ENCODE assay signal across 24 cellular contexts in the genomic region with DNA sequence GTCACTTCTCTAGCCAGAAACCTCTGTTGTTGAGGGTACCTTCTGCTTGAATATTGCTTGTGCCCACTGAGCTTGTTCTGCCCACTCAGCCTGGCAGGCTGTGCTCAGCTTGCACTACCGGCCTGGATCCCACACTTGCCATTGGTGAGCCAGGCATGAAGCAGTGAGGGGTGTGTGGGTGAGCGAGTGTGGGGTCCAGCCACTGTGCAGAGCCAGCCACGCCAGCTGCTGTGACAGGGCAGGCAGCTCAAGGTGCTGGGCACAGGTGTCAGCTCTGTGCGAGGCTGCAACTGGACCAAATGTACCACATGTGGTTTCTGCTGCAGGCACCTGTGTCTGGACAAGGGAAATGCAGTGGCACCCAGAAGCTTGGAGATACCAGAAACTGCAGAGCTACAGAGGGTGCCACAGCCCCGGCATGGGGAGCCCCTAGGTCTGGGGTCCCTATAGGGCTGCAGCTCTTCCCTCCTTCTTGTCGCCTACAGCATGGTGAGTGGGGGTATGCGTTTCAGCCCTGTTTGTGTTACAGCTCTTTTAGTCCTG.
"Had no signal": no experiment of that assay in that cellular context is flagged by ENCODE, and none has a peak within 500 bp of the region (broad histone marks: within the 10 kb centered on the region; RNA-seq: fewer than 3 reads in every experiment).

No MANE protein-coding gene starts in this region.

- H3K27ac Mint-ChIP-seq: memory B cell; natural killer cell treated with Interleukin-12 subunit alpha and Interleukin-12 subunit beta and Interleukin-15 and Interleukin-18, amount 100 ng/mL, for 72 hours had no signal

- H3K27me3 ChIP-seq: gastroesophageal sphincter, heart right ventricle, left lung, ovary, sigmoid colon, suprapubic skin, transverse colon had no signal

- H3K27ac ChIP-seq: coronary artery, epithelial cell of prostate, gastroesophageal sphincter, heart right ventricle, left lung, ovary, psoas muscle, sigmoid colon, suprapubic skin, transverse colon had no signal

- H3K9me3 ChIP-seq: gastroesophageal sphincter, heart right ventricle, left lung, ovary, psoas muscle, sigmoid colon, suprapubic skin, transverse colon had no signal

- H3K9me3 Mint-ChIP-seq: memory B cell; natural killer cell treated with Interleukin-12 subunit alpha and Interleukin-12 subunit beta and Interleukin-15 and Interleukin-18, amount 100 ng/mL, for 72 hours had no signal

- H3K4me3 Mint-ChIP-seq: memory B cell; natural killer cell treated with Interleukin-12 subunit alpha and Interleukin-12 subunit beta and Interleukin-15 and Interleukin-18, amount 100 ng/mL, for 72 hours; neural crest cell had no signal

- H3K36me3 Mint-ChIP-seq: memory B cell; natural killer cell treated with Interleukin-12 subunit alpha and Interleukin-12 subunit beta and Interleukin-15 and Interleukin-18, amount 100 ng/mL, for 72 hours had no signal

- H3K36me3 ChIP-seq: gastroesophageal sphincter, heart right ventricle, left lung, ovary, sigmoid colon, suprapubic skin, transverse colon had no signal

- DNase-seq: caudate nucleus; dermis blood vessel endothelial cell; foreskin fibroblast; glutamatergic neuron; heart right ventricle; hippocampal formation; left cardiac atrium; nucleus accumbens; ovary; psoas muscle; right cardiac atrium; sigmoid colon; stimulated activated CD4-positive, alpha-beta T cell treated with anti-CD3 and anti-CD28 coated beads, Interleukin-2, amount 100 ng/mL, for 48 hours; stimulated activated naive CD4-positive, alpha-beta T cell treated with Interleukin-2 at 50 U/mL for 16 hours; transverse colon had no signal

- ATAC-seq: esophagus mucosa, gastroesophageal sphincter, heart right ventricle, left cardiac atrium, psoas muscle, right cardiac atrium had no signal

- H3K4me1 Mint-ChIP-seq: neural crest cell had no signal

- H3K4me3 ChIP-seq: coronary artery, gastroesophageal sphincter, heart right ventricle, left lung, ovary, psoas muscle, sigmoid colon, suprapubic skin, transverse colon had no signal

- H3K4me1 ChIP-seq: gastroesophageal sphincter, heart right ventricle, left lung, psoas muscle, sigmoid colon, suprapubic skin, transverse colon had no signal
